8 cellular contexts compared by ENCODE assay signal in genomic region chr9:130054428-130054786, GRCh38. TPM values are rescaled to one million over a fixed set of nuclear protein-coding genes. Genes with fewer than 3 reads are reported as not detected.
DNase-seq lines count a peak whose midpoint lies in the region; ATAC-seq and TF ChIP-seq lines count a peak whose summit lies in the region.

No MANE protein-coding gene starts in this region.

- peak overlapping the region; percentile 81 for H3K4me2 ChIP-seq in PC-9
- peak overlapping the region; percentile 80 for H3K4me2 ChIP-seq in osteoblast (ENCODE audit: insufficient read depth, low read length)

- POLR2A ChIA-PET in PC-9 (lab: Charles Lee; ENCODE audit: unreplicated experiment), result no interaction called here

- CTCF ChIA-PET in PC-9 (lab: Charles Lee), result no interaction called here

- H3K4me3 ChIP-seq in PC-9, result peak overlapping the region; percentile 96
- peak overlapping the region; percentile 88 for H3K4me3 ChIP-seq in osteoblast (ENCODE audit: insufficient read depth, low read length)

- DNase-seq in Caki2 (ENCODE audit: low read depth), result peak; percentile 32
- DNase-seq in PC-9, result no peak
- DNase-seq in osteoblast (ENCODE audit: insufficient read length, low spot score, missing footprints), result no peak
- no peak for DNase-seq in NCI-H510A treated with DMSO at 0.1 percent for 48 hours (lab: John Stamatoyannopoulos, UW)
- no peak for DNase-seq in COR-L47 (lab: John Stamatoyannopoulos, UW)
- DNase-seq in NCI-H2227 treated with DMSO at 0.1 percent for 48 hours (lab: John Stamatoyannopoulos, UW), result no peak

- H3K79me2 ChIP-seq in PC-9 (ENCODE audit: low read depth) (peaks cover 58% of the 10 kb centered on the region), osteoblast (ENCODE audit: insufficient read depth, low read length) (peaks cover 61% of the 10 kb centered on the region)

- no peaks in the 10 kb centered on the region for H3K9me2 ChIP-seq in PC-9 (ENCODE audit: insufficient read depth)

- in situ Hi-C loops in Caki2 (cut with HindIII; ENCODE audit: low pct_unique_long_range_greater_than_20kb, low sequenced_read_pairs), result no loop called here

- H2AFZ ChIP-seq in PC-9 (peak overlapping the region; percentile 89), osteoblast (ENCODE audit: low read length) (peak overlapping the region; percentile 94)

- H3K36me3 ChIP-seq in PC-9 (ENCODE audit: low read depth) (no peaks in the 10 kb centered on the region), osteoblast (ENCODE audit: insufficient read depth, low read length) (peaks cover 4% of the 10 kb centered on the region)

- BruUV-seq in PC-9 (replicated peaks; lab: Mats Ljungman, UMichigan), result no TSS peak

- intact Hi-C loops in PC-9 (cut with micrococcal nuclease; ENCODE audit: unreplicated experiment), result loop anchor here (5.0 kb wide), 1 partner anchor 142 kb away; no protein-coding TSS in a partner anchor

- no peaks in the 10 kb centered on the region for H3K27me3 ChIP-seq in PC-9 (ENCODE audit: insufficient read depth, low read depth)
- H3K27me3 ChIP-seq in osteoblast (ENCODE audit: insufficient read depth, low read length), result no peaks in the 10 kb centered on the region

- H3K27ac ChIP-seq in PC-9 (peak overlapping the region; percentile 53), osteoblast (ENCODE audit: low read depth, low read length) (peak overlapping the region; percentile 89)

- H3K4me1 ChIP-seq in PC-9 (replicated peaks; ENCODE audit: insufficient read depth) (peaks cover 28% of the 10 kb centered on the region), osteoblast (ENCODE audit: insufficient read depth, low read length) (peaks cover 14% of the 10 kb centered on the region)

- H3F3A ChIP-seq in PC-9 (ENCODE audit: insufficient read depth, low read depth), result peaks cover 17% of the 10 kb centered on the region; the same call in 1 of the 2 replicates

- TF ChIP-seq CTCF in PC-9 (conservative IDR thresholded peaks at IDR 0.05), result no peak
- TF ChIP-seq CTCF in osteoblast (IDR thresholded peaks at IDR 0.05; ENCODE audit: extremely low read depth, low read depth, low read length), result no peak

- H4K20me1 ChIP-seq in PC-9 (ENCODE audit: insufficient read depth), result peaks cover 5% of the 10 kb centered on the region; the same call in 1 of the 2 replicates
- H4K20me1 ChIP-seq in osteoblast (ENCODE audit: insufficient read depth, low read length), result peaks cover 23% of the 10 kb centered on the region

- H3K9me3 ChIP-seq in PC-9 (ENCODE audit: insufficient read depth, low read depth), result no peaks in the 10 kb centered on the region
- H3K9me3 ChIP-seq in osteoblast (ENCODE audit: low read depth, low read length), result no peaks in the 10 kb centered on the region

- peak; percentile 24 for ATAC-seq in esophagus mucosa
- no peak for ATAC-seq in GM18511 (IDR thresholded peaks at IDR 0.05; ENCODE audit: unreplicated experiment)

RNA-seq across cellular contexts. Expression of gene GPR107, which starts 0.7 kb away (rescaled TPM):
- 11.4 and 20.0 TPM in 2 replicates for total RNA-seq in Caki2 (2014; rRNA removed; shearing (Covaris generic); ENCODE audit: low replicate concordance)
- total RNA-seq in PC-9 (2021), result 66.4 and 77.4 TPM in 2 replicates
- total RNA-seq in esophagus mucosa, result 29.8 TPM
- 25.3 and 30.1 TPM in 2 replicates for total RNA-seq in osteoblast

RNA-seq across cellular contexts. Expression of gene FNBP1, which starts 11.4 kb away (rescaled TPM):
- 68.1 and 103 TPM in 2 replicates for total RNA-seq in Caki2 (2014; rRNA removed; shearing (Covaris generic); ENCODE audit: low replicate concordance)
- total RNA-seq in PC-9 (2021), result 68.2 and 80.7 TPM in 2 replicates
- 23.5 TPM for total RNA-seq in esophagus mucosa
- total RNA-seq in osteoblast, result 31.8 and 35.9 TPM in 2 replicates
